ENCODE assay signal across 8 cellular contexts in the genomic region with DNA sequence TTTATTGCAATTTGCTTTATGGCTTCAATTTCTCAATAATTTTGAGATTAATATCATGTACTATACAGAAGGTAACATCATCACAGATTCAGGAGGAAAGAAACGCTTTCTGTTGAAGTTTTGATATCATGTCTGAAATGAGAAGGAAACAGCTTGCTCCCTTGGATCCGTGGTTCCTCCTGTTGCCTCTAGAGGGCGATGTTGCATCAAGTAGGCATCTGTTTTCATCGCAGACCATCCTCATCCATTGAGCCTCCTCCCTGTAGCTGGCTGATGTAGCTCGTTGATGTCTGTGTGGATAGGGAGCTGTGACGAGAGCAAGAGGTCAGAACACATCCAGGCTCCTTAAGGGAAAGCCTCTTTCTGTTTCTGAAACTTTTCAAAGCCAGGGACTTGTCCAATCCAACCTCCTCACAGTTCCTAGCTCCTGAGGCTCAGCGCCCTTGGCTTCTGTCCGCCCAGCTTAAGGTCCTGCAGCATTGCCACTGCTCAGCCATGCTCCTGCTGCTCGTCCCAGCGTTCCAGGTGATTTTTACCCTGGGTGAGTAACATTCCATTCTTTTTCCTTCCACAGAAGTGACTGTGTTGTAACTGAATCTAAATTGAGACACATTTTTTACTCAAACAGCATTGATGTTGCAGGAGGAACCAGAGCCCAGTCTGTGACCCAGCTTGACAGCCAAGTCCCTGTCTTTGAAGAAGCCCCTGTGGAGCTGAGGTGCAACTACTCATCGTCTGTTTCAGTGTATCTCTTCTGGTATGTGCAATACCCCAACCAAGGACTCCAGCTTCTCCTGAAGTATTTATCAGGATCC.
DNase-seq lines count a peak whose midpoint lies in the region; ATAC-seq and TF ChIP-seq lines count a peak whose summit lies in the region.

No MANE protein-coding gene starts in this region.

- H3K27me3 ChIP-seq in KMS-11 (ENCODE audit: insufficient read depth, low read depth), result no peaks in the 10 kb centered on the region
- peaks cover 0 to 12% of the 10 kb centered on the region in 2 experiments for H3K27me3 ChIP-seq in mesenchymal stem cell (ENCODE audit: control insufficient read depth in 1 of 2, insufficient read depth in 1 of 2, low read length in 2 of 2)
- H3K27me3 ChIP-seq in upper lobe of left lung, result no peaks in the 10 kb centered on the region

- no peak overlapping the region for H2BK5ac ChIP-seq in mesenchymal stem cell (ENCODE audit: low read depth, low read length, poor library complexity, severe bottlenecking)

- 0 out of 2 replicates have a peak overlapping the region, but pooled peaks have one; percentile 22 for H2AFZ ChIP-seq in KMS-11 (ENCODE audit: low read depth)
- H2AFZ ChIP-seq in mesenchymal stem cell (ENCODE audit: low read depth, low read length), result no peak overlapping the region

- no peak overlapping the region for H3K9ac ChIP-seq in KMS-11
- H3K9ac ChIP-seq in mesenchymal stem cell (ENCODE audit: low read length), result no peak overlapping the region

- H3K4me3 ChIP-seq in KMS-11 (IDR thresholded peaks at IDR 0.05; ENCODE audit: insufficient read depth, low read depth, low read length), result no peak overlapping the region
- no peak overlapping the region for H3K4me3 ChIP-seq in choroid plexus epithelial cell (ENCODE audit: low read depth, low read length)
- no peak overlapping the region for H3K4me3 ChIP-seq in mesenchymal stem cell (ENCODE audit: insufficient read depth in 1 of 2, low read depth in 1 of 2, low read length in 2 of 2)
- no peak overlapping the region for H3K4me3 ChIP-seq in upper lobe of left lung

- POLR2A ChIA-PET in WTC11 (lab: Charles Lee), result interaction anchor here (0.5 kb wide), 1 partner anchor 22 kb away, joined by 3 read pairs; no protein-coding TSS in a partner anchor

- H4K91ac ChIP-seq in mesenchymal stem cell (ENCODE audit: low read length), result no peak overlapping the region

- peaks cover 30% of the 10 kb centered on the region for H3K27me3 Mint-ChIP-seq in WTC11 (ENCODE audit: low read depth)

- no peak for TF ChIP-seq EP300 in upper lobe of left lung (IDR thresholded peaks at IDR 0.05)

- whole genome bisulfite sequencing in mesenchymal stem cell, result 62% methylated on average over 8 of the region's 11 CpGs
- 38 to 44% methylated on average over 11 of the region's 11 CpGs for WGBS in upper lobe of left lung, 2 donors

- H2BK15ac ChIP-seq in mesenchymal stem cell (ENCODE audit: low read depth, poor library complexity, severe bottlenecking), result no peak overlapping the region

- H3K79me1 ChIP-seq in mesenchymal stem cell (replicated peaks; ENCODE audit: low read length, poor library complexity, severe bottlenecking), result no peaks in the 10 kb centered on the region

- TF ChIP-seq CTCF in KMS-11 (conservative IDR thresholded peaks at IDR 0.05; ENCODE audit: low read depth, low read length) (peak; percentile 82), WTC11 (IDR thresholded peaks at IDR 0.05) (peak; percentile 87), choroid plexus epithelial cell (conservative IDR thresholded peaks at IDR 0.05; ENCODE audit: low read depth, low read length) (peak; percentile 77), upper lobe of left lung (IDR thresholded peaks at IDR 0.05) (peak in 5 of 6 experiments; percentile 46 to 64 (median 49))

- ATAC-seq in WTC11, result peak; percentile 93
- peak in 1 of 2 donors; percentile 58 for ATAC-seq in upper lobe of left lung (ENCODE audit: low FRiP score in 2 of 2)
- ATAC-seq in HG03135 (IDR thresholded peaks at IDR 0.05; ENCODE audit: unreplicated experiment), result no peak

- no peak overlapping the region for H3K4me3 Mint-ChIP-seq in WTC11

- H2AK5ac ChIP-seq in mesenchymal stem cell (ENCODE audit: low read length, severe bottlenecking), result no peak overlapping the region

- H3K4me1 ChIP-seq in KMS-11 (ENCODE audit: low read depth, poor library complexity, severe bottlenecking) (peaks cover 5% of the 10 kb centered on the region), mesenchymal stem cell (ENCODE audit: control insufficient read depth, insufficient read depth, low read depth, low read length) (no peaks in the 10 kb centered on the region), upper lobe of left lung (no peaks in the 10 kb centered on the region)

- no peak overlapping the region for H2BK120ac ChIP-seq in mesenchymal stem cell (ENCODE audit: low read depth, low read length)

- H3K23ac ChIP-seq in mesenchymal stem cell (ENCODE audit: low read length in 2 of 2), result no peak overlapping the region

- no peaks in the 10 kb centered on the region for H3K36me3 Mint-ChIP-seq in WTC11

- H4K20me1 ChIP-seq in KMS-11 (ENCODE audit: insufficient read depth), result no peaks in the 10 kb centered on the region

- H3K4me2 ChIP-seq in KMS-11 (no peak overlapping the region; the same call in 1 of the 2 replicates), mesenchymal stem cell (ENCODE audit: low read length, poor library complexity, severe bottlenecking) (no peak overlapping the region)

- H3K4ac ChIP-seq in mesenchymal stem cell (ENCODE audit: low read depth in 1 of 2, low read length in 2 of 2), result no peak overlapping the region

- H2BK12ac ChIP-seq in mesenchymal stem cell (ENCODE audit: low read length in 2 of 2), result no peak overlapping the region

- H3K14ac ChIP-seq in mesenchymal stem cell (ENCODE audit: low read length in 2 of 2), result no peak overlapping the region

- H3K9me3 Mint-ChIP-seq in WTC11, result no peaks in the 10 kb centered on the region

- no peak overlapping the region for H4K8ac ChIP-seq in mesenchymal stem cell (ENCODE audit: low read length)

- no peaks in the 10 kb centered on the region for H3K36me3 ChIP-seq in KMS-11 (ENCODE audit: insufficient read depth)
- no peaks in the 10 kb centered on the region for H3K36me3 ChIP-seq in mesenchymal stem cell (ENCODE audit: control insufficient read depth in 1 of 2, insufficient read depth in 2 of 2, low read depth in 1 of 2, low read length in 2 of 2)
- no peaks in the 10 kb centered on the region for H3K36me3 ChIP-seq in upper lobe of left lung

- H3K9me3 ChIP-seq in mesenchymal stem cell (ENCODE audit: control insufficient read depth, low read length), result no peaks in the 10 kb centered on the region
- no peaks in the 10 kb centered on the region for H3K9me3 ChIP-seq in upper lobe of left lung

- H3K27ac ChIP-seq in KMS-11, result no peak overlapping the region
- no peak overlapping the region for H3K27ac ChIP-seq in mesenchymal stem cell (ENCODE audit: low read length, poor library complexity, severe bottlenecking)
- no peak overlapping the region for H3K27ac ChIP-seq in upper lobe of left lung

- CTCF ChIA-PET in WTC11 (lab: Charles Lee), result interaction anchor here (0.5 to 3.8 kb wide), 95 partner anchors 8 to 582 kb away, joined by 3 to 123 read pairs (median 5); no protein-coding TSS in a partner anchor

- no peaks in the 10 kb centered on the region for H3K4me1 Mint-ChIP-seq in WTC11

- no peak overlapping the region for H3K18ac ChIP-seq in mesenchymal stem cell (ENCODE audit: low read depth in 1 of 2, low read length in 2 of 2)

- no peaks in the 10 kb centered on the region for H3K79me2 ChIP-seq in KMS-11 (ENCODE audit: insufficient read depth, low read depth)

- DNase-seq in SHP77 (lab: John Stamatoyannopoulos, UW), result peak; percentile 46 to 65
- no peak for DNase-seq in SHP77 treated with DMSO at 0.1 percent for 48 hours (lab: John Stamatoyannopoulos, UW)
- peak; percentile 67 for DNase-seq in WTC11 (ENCODE audit: low spot score)
- peak; percentile 35 for DNase-seq in choroid plexus epithelial cell (ENCODE audit: low read depth)
- peak; percentile 7 for DNase-seq in mesenchymal stem cell
- DNase-seq in upper lobe of left lung, result peak; percentile 15 to 37

- H3K27ac Mint-ChIP-seq in WTC11, result no peak overlapping the region

- no peak for TF ChIP-seq POLR2A in upper lobe of left lung (IDR thresholded peaks at IDR 0.05)

TF ChIP-seq in WTC11, 78 proteins besides CTCF, POLR2A, EP300 and RAD21 (continues in another document):
- TF ChIP-seq ZNF423 (CRISPR knock-in tag; IDR thresholded peaks at IDR 0.05), result no peak
- TF ChIP-seq, protein P1, sequence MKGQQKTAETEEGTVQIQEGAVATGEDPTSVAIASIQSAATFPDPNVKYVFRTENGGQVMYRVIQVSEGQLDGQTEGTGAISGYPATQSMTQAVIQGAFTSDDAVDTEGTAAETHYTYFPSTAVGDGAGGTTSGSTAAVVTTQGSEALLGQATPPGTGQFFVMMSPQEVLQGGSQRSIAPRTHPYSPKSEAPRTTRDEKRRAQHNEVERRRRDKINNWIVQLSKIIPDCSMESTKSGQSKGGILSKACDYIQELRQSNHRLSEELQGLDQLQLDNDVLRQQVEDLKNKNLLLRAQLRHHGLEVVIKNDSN (CRISPR knock-in tag; IDR thresholded peaks at IDR 0.05), result no peak
- TF ChIP-seq, protein P2, sequence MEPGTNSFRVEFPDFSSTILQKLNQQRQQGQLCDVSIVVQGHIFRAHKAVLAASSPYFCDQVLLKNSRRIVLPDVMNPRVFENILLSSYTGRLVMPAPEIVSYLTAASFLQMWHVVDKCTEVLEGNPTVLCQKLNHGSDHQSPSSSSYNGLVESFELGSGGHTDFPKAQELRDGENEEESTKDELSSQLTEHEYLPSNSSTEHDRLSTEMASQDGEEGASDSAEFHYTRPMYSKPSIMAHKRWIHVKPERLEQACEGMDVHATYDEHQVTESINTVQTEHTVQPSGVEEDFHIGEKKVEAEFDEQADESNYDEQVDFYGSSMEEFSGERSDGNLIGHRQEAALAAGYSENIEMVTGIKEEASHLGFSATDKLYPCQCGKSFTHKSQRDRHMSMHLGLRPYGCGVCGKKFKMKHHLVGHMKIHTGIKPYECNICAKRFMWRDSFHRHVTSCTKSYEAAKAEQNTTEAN (CRISPR knock-in tag; IDR thresholded peaks at IDR 0.05), result no peak
- TF ChIP-seq, protein P3, sequence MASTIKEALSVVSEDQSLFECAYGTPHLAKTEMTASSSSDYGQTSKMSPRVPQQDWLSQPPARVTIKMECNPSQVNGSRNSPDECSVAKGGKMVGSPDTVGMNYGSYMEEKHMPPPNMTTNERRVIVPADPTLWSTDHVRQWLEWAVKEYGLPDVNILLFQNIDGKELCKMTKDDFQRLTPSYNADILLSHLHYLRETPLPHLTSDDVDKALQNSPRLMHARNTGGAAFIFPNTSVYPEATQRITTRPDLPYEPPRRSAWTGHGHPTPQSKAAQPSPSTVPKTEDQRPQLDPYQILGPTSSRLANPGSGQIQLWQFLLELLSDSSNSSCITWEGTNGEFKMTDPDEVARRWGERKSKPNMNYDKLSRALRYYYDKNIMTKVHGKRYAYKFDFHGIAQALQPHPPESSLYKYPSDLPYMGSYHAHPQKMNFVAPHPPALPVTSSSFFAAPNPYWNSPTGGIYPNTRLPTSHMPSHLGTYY (CRISPR knock-in tag; IDR thresholded peaks at IDR 0.05), result no peak
